8 cellular contexts compared by ENCODE assay signal in genomic region chr6:30489081-30490030, GRCh38. TPM values are rescaled to one million over a fixed set of nuclear protein-coding genes. Genes with fewer than 3 reads are reported as not detected.
DNase-seq lines count a peak whose midpoint lies in the region; ATAC-seq and TF ChIP-seq lines count a peak whose summit lies in the region.

Gene HLA-E (plus strand): TSS chr6:30489509. CDS start chr6:30489532, 23 bp downstream.

- peak; percentile 99 for TF ChIP-seq POLR2A in prostate gland (IDR thresholded peaks at IDR 0.05)

- H3K27me3 ChIP-seq in prostate gland (replicated peaks; ENCODE audit: insufficient read depth): no peaks in the 10 kb centered on the region

- H3K4me3 ChIP-seq in GM12864 (ENCODE audit: low read depth, low read length): peak within 1 kb of the TSS; percentile 98
- peak within 1 kb of the TSS; percentile 65 to 69 for H3K4me3 ChIP-seq in prostate gland
- peak within 1 kb of the TSS; percentile 91 for H3K4me3 ChIP-seq in urinary bladder (ENCODE audit: low read depth, low read length)

- no peaks in the 10 kb centered on the region for H3K9me3 ChIP-seq in prostate gland

- H3K27ac Mint-ChIP-seq in T-helper 1 cell treated with Interleukin-12 subunit alpha and Interleukin-12 subunit beta and Interleukin-4 antibody, amounts not matched to agents 30 μg/mL and 1 μg/mL, for 36 hours: peak within 1 kb of the TSS; percentile 97

- H3K36me3 ChIP-seq in prostate gland: peaks cover 0 to 4% of the 10 kb centered on the region in 2 donors
- peaks cover 7% of the 10 kb centered on the region for H3K36me3 ChIP-seq in urinary bladder (ENCODE audit: insufficient read depth)

- H3K27me3 Mint-ChIP-seq in T-helper 1 cell treated with Interleukin-12 subunit alpha and Interleukin-12 subunit beta and Interleukin-4 antibody, amounts not matched to agents 30 μg/mL and 1 μg/mL, for 36 hours (ENCODE audit: low read depth): peaks cover 4% of the 10 kb centered on the region

- ATAC-seq in HG02642 (IDR thresholded peaks at IDR 0.05; ENCODE audit: poor library complexity, unreplicated experiment): peak; percentile 86
- peak; percentile 97 for ATAC-seq in left ventricle myocardium superior

- no peaks in the 10 kb centered on the region for H3K4me1 ChIP-seq in prostate gland (replicated peaks)
- H3K4me1 ChIP-seq in urinary bladder (ENCODE audit: insufficient read depth): no peaks in the 10 kb centered on the region

- peaks cover 47% of the 10 kb centered on the region for H3K4me1 Mint-ChIP-seq in T-helper 1 cell treated with Interleukin-12 subunit alpha and Interleukin-12 subunit beta and Interleukin-4 antibody, amounts not matched to agents 30 μg/mL and 1 μg/mL, for 36 hours (ENCODE audit: low read depth)

- DNase-seq in GM12864 (ENCODE audit: low read depth): peak; percentile 100
- DNase-seq in NCI-H1436 (lab: John Stamatoyannopoulos, UW): peak; percentile 80
- peak in 53 of 56 donors; percentile 6 to 95 (median 73) for DNase-seq in amygdala (lab: John Stamatoyannopoulos, UW)
- DNase-seq in left ventricle myocardium superior: peak; percentile 86
- DNase-seq in prostate gland (ENCODE audit: low spot score): peak; percentile 98

- H3K4me3 Mint-ChIP-seq in T-helper 1 cell treated with Interleukin-12 subunit alpha and Interleukin-12 subunit beta and Interleukin-4 antibody, amounts not matched to agents 30 μg/mL and 1 μg/mL, for 36 hours: peak within 1 kb of the TSS; percentile 99

- H3K9me3 Mint-ChIP-seq in T-helper 1 cell treated with Interleukin-12 subunit alpha and Interleukin-12 subunit beta and Interleukin-4 antibody, amounts not matched to agents 30 μg/mL and 1 μg/mL, for 36 hours: no peaks in the 10 kb centered on the region

- peaks cover 44% of the 10 kb centered on the region for H3K36me3 Mint-ChIP-seq in T-helper 1 cell treated with Interleukin-12 subunit alpha and Interleukin-12 subunit beta and Interleukin-4 antibody, amounts not matched to agents 30 μg/mL and 1 μg/mL, for 36 hours (ENCODE audit: low read depth)

- 5% methylated on average over 69 of the region's 69 CpGs for WGBS in prostate gland
- WGBS in urinary bladder: 5% methylated on average over 69 of the region's 69 CpGs

- intact Hi-C loops in left ventricle myocardium superior (cut with micrococcal nuclease) (loop anchor here (5.0 to 10.0 kb wide), 2 partner anchors 43 to 335 kb away; no protein-coding TSS in a partner anchor), prostate gland (cut with DNase I) (no loop called here)

- TF ChIP-seq CTCF in GM12864 (IDR thresholded peaks at IDR 0.05; ENCODE audit: low read depth, low read length, missing control alignments) (no peak), prostate gland (IDR thresholded peaks at IDR 0.05) (no peak)

- H3K27ac ChIP-seq in prostate gland (peak within 1 kb of the TSS; percentile 94 to 96), urinary bladder (ENCODE audit: low read depth) (peak within 1 kb of the TSS; percentile 99)

RNA-seq across cellular contexts. Expression of gene HLA-E, which starts in this region (rescaled TPM):
- 155 TPM for total RNA-seq in left ventricle myocardium superior
- total RNA-seq in prostate gland: 100 to 1,000 TPM; 293 to 354 TPM
- 141 TPM for total RNA-seq in urinary bladder
- 564 TPM for polyA plus RNA-seq in urinary bladder

Comparison
In these comparisons a context has a peak if more than half of its experiments do, and no peak if none do; other contexts are left out.
1. Peak in every context shown above with its lines: DNase-seq, ATAC-seq, H3K4me3 ChIP-seq and H3K27ac ChIP-seq.